In genomic region chr5:177958696-177959095, GRCh38 we compare ENCODE assay signal across 1 cellular context.
A peak's percentile ranks its signal among the peaks of the same experiment; 100 is the strongest.
TF ChIP-seq lines count a peak whose summit lies in the region.

No MANE protein-coding gene starts in this region.

TF ChIP-seq in H1, 55 proteins besides CTCF, POLR2A, EP300 and RAD21 (continued from another document):
- peak; percentile 72; the same call in 1 of the 2 replicates for TF ChIP-seq SP1 (IDR thresholded peaks at IDR 0.05; ENCODE audit: low read depth, low read length)
- 0 out of 2 replicates have a peak, but pooled peaks have one; percentile 27 for TF ChIP-seq POU5F1 (IDR thresholded peaks at IDR 0.05; ENCODE audit: low read depth, low read length)
- TF ChIP-seq POLR2AphosphoS5 (IDR thresholded peaks at IDR 0.05; ENCODE audit: low read depth, low read length), result no peak
- peak; percentile 75 for TF ChIP-seq MAX (IDR thresholded peaks at IDR 0.05)
- TF ChIP-seq BACH1 (IDR thresholded peaks at IDR 0.05; ENCODE audit: low read length), result peak; percentile 12; the same call in 1 of the 2 replicates
- TF ChIP-seq TCF12 (IDR thresholded peaks at IDR 0.05; ENCODE audit: low read depth, low read length), result peak; percentile 84; the same call in 1 of the 2 replicates
- 0 out of 4 replicates have a peak, but pooled peaks of 1 of the 2 experiments have one; percentile 55 for TF ChIP-seq HDAC2 (IDR thresholded peaks at IDR 0.05; ENCODE audit: borderline replicate concordance in 1 of 2, low read depth in 2 of 2, low read length in 2 of 2)
